In the genomic region with DNA sequence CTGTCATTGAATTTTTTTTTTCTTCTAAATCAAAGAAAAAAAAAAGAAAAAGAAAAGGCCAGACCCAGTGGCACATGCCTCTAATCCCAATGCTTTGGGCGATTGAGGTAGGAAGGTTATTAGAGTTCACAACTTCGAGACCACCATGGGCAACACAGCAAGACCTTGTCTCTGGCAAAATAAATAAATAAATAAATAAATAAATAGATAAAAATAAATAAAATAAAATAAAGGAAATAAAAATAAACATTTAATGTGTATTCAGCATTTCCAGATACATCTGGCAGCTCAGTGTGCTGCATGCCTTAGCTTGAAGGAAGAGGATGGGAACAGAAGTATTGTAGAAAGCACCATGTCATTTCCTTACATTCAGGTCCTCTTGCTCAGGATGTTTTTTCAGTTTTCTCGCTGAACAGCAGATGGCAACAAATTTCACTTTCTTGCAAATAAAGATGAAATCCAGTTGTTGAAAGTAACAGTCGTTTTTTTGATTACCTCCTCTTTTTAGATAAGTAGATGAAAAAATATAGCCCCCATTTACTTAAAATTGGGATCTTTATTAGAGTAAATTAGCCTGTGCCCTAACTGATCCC, we compare ENCODE assay signal across 7 cellular contexts. TPM values are rescaled to one million over a fixed set of nuclear protein-coding genes. Genes with fewer than 3 reads are reported as not detected.
DNase-seq lines count a peak whose midpoint lies in the region; ATAC-seq and TF ChIP-seq lines count a peak whose summit lies in the region.

No MANE protein-coding gene starts in this region.

- H3K9me3 ChIP-seq in parathyroid adenoma (ENCODE audit: control insufficient read depth, low read length), result no peaks in the 10 kb centered on the region

- no peaks in the 10 kb centered on the region for H3K27me3 ChIP-seq in parathyroid adenoma (ENCODE audit: control insufficient read depth, insufficient read depth, low read length)

- no peak overlapping the region for H3K27ac ChIP-seq in parathyroid adenoma

- no peaks in the 10 kb centered on the region for H3K36me3 ChIP-seq in parathyroid adenoma (ENCODE audit: control insufficient read depth, insufficient read depth, low read length)

- H2AFZ ChIP-seq in parathyroid adenoma, result no peak overlapping the region

- no peaks in the 10 kb centered on the region for H3K4me1 ChIP-seq in parathyroid adenoma

- H3K4me3 ChIP-seq in epithelial cell of proximal tubule (ENCODE audit: low read depth, low read length) (no peak overlapping the region), parathyroid adenoma (ENCODE audit: low read depth, low read length) (no peak overlapping the region)

- no peaks in the 10 kb centered on the region for H3K79me2 ChIP-seq in parathyroid adenoma

- no peak overlapping the region for H3K4me2 ChIP-seq in parathyroid adenoma (ENCODE audit: low read length)

- no peak overlapping the region for H3K9ac ChIP-seq in parathyroid adenoma

- peak; percentile 62 for DNase-seq in DMS79 (lab: John Stamatoyannopoulos, UW)
- peak; percentile 36 for DNase-seq in HT1080 (ENCODE audit: low read depth)
- peak; percentile 71 for DNase-seq in RPMI7951 (ENCODE audit: low read depth)
- DNase-seq in epithelial cell of proximal tubule (ENCODE audit: low read depth), result peak; percentile 25
- DNase-seq in activated CD4-positive, CD25-positive, alpha-beta regulatory T cell (lab: John Stamatoyannopoulos, UW), result no peak

- TF ChIP-seq CTCF in epithelial cell of proximal tubule (conservative IDR thresholded peaks at IDR 0.05; ENCODE audit: low read depth, low read length) (peak; percentile 58), parathyroid adenoma (IDR thresholded peaks at IDR 0.05) (peak; percentile 58)

- ATAC-seq in GM21717 (IDR thresholded peaks at IDR 0.05; ENCODE audit: unreplicated experiment), result no peak

RNA-seq across cellular contexts. Expression of a gene that starts 25.7 kb away (rescaled TPM):
- total RNA-seq in HT1080 (2014; rRNA removed; shearing (Covaris generic)), result not detected in 2 replicates
- polyA plus RNA-seq in HT1080 (2015; cell fraction: cytosol; rRNA removed), result not detected in 2 replicates
- polyA plus RNA-seq in HT1080 (2015; cell fraction: nucleus; rRNA removed), result not detected in 2 replicates
- total RNA-seq in RPMI7951 (2014; rRNA removed; shearing (Covaris generic)), result 0.24 TPM in 1 of 2 replicates, not detected in the other
- not detected in 2 replicates for total RNA-seq in epithelial cell of proximal tubule

Comparison
In these comparisons a context has a peak if more than half of its experiments do, and no peak if none do; other contexts are left out.
1. DNase-seq: peak in DMS79 (single experiment), HT1080 (single experiment), RPMI7951 (single experiment) and epithelial cell of proximal tubule (single experiment); none in activated CD4-positive, CD25-positive, alpha-beta regulatory T cell (0 of 4).